1 cellular context compared by ENCODE assay signal in genomic region chr19:1383311-1384084, GRCh38.
TF ChIP-seq lines count a peak whose summit lies in the region.

NDUFS7 (plus strand) TSS chr19:1383907; CDS start chr19:1383927, 20 bp downstream.

TF ChIP-seq in K562, 482 proteins besides CTCF, POLR2A, EP300 and RAD21 (continued from another document and continues in another):
- TF ChIP-seq, protein P1, sequence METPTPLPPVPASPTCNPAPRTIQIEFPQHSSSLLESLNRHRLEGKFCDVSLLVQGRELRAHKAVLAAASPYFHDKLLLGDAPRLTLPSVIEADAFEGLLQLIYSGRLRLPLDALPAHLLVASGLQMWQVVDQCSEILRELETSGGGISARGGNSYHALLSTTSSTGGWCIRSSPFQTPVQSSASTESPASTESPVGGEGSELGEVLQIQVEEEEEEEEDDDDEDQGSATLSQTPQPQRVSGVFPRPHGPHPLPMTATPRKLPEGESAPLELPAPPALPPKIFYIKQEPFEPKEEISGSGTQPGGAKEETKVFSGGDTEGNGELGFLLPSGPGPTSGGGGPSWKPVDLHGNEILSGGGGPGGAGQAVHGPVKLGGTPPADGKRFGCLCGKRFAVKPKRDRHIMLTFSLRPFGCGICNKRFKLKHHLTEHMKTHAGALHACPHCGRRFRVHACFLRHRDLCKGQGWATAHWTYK (CRISPR knock-in tag; IDR thresholded peaks at IDR 0.05): peak; percentile 73; the same call in 1 of the 2 replicates
- TF ChIP-seq TAF15 (IDR thresholded peaks at IDR 0.05; ENCODE audit: low read depth, low read length) (no peak), HOMEZ (CRISPR knock-in tag; IDR thresholded peaks at IDR 0.05) (no peak), RUNX1 (IDR thresholded peaks at IDR 0.05; ENCODE audit: low read depth) (no peak), NR3C1 (CRISPR knock-in tag; IDR thresholded peaks at IDR 0.05) (no peak), HDAC3 (IDR thresholded peaks at IDR 0.05; ENCODE audit: borderline replicate concordance, partially characterized antibody) (peak; percentile 84), ZBTB26 (CRISPR knock-in tag; IDR thresholded peaks at IDR 0.05) (0 out of 2 replicates have a peak, but pooled peaks have one; percentile 37), NFATC3 (IDR thresholded peaks at IDR 0.05) (peak; percentile 71; the same call in 1 of the 2 replicates), ZNF253 (CRISPR knock-in tag; conservative IDR thresholded peaks at IDR 0.05) (no peak), MCM5 (IDR thresholded peaks at IDR 0.05; ENCODE audit: low read depth) (no peak), GTF3C2 (IDR thresholded peaks at IDR 0.05; ENCODE audit: borderline replicate concordance, extremely low read depth, insufficient read length) (peak; percentile 99), SNRNP70 (optimal IDR thresholded peaks at IDR 0.05; ENCODE audit: low read depth, low read length) (no peak), ZZZ3 (IDR thresholded peaks at IDR 0.05) (no peak), EHMT2 (IDR thresholded peaks at IDR 0.05) (no peak), CHD1 (IDR thresholded peaks at IDR 0.05; ENCODE audit: low read length) (no peak), ZNF3 (CRISPR knock-in tag; IDR thresholded peaks at IDR 0.05) (no peak), ZNF444 (CRISPR knock-in tag; IDR thresholded peaks at IDR 0.05) (no peak), MAFK (IDR thresholded peaks at IDR 0.05; ENCODE audit: low read length) (no peak; the same call in 1 of the 2 replicates), HCFC1 (IDR thresholded peaks at IDR 0.05; ENCODE audit: low read depth, low read length) (peak; percentile 93), NCOR1 (IDR thresholded peaks at IDR 0.05) (peak; percentile 77), ZNF311 (CRISPR knock-in tag; IDR thresholded peaks at IDR 0.05) (no peak; the same call in 1 of the 2 replicates), MEIS2 (IDR thresholded peaks at IDR 0.05; ENCODE audit: partially characterized antibody) (peak; percentile 66), USF1 (CRISPR knock-in tag; IDR thresholded peaks at IDR 0.05) (peak; percentile 87), ETV5 (CRISPR knock-in tag; IDR thresholded peaks at IDR 0.05; ENCODE audit: low read depth) (peak; percentile 63), NRF1 (conservative IDR thresholded peaks at IDR 0.05 in 1 of 2, IDR thresholded peaks at IDR 0.05 in 1 of 2) (peak; percentile 94 to 96), CAMTA2 (CRISPR knock-in tag; conservative IDR thresholded peaks at IDR 0.05) (no peak), NCOA2 (IDR thresholded peaks at IDR 0.05; ENCODE audit: partially characterized antibody in 2 of 2) (no peak), ERF (CRISPR knock-in tag; IDR thresholded peaks at IDR 0.05) (peak; percentile 83), RAD51 (IDR thresholded peaks at IDR 0.05; ENCODE audit: borderline replicate concordance, low read depth) (peak; percentile 60), MXI1 (IDR thresholded peaks at IDR 0.05; ENCODE audit: low read depth, low read length) (peak; percentile 78), CHCHD3 (CRISPR knock-in tag; IDR thresholded peaks at IDR 0.05) (peak; percentile 65; the same call in 1 of the 2 replicates), FOXJ2 (tag; IDR thresholded peaks at IDR 0.05) (peak; percentile 91), ZNF586 (CRISPR knock-in tag; conservative IDR thresholded peaks at IDR 0.05) (no peak), KAT8 (IDR thresholded peaks at IDR 0.05; ENCODE audit: low read depth) (no peak), ID3 (CRISPR knock-in tag; IDR thresholded peaks at IDR 0.05) (peak; percentile 22; the same call in 1 of the 2 replicates), ID3 (tag; IDR thresholded peaks at IDR 0.05) (peak; percentile 100), RBM17 (IDR thresholded peaks at IDR 0.05; ENCODE audit: borderline replicate concordance, low read depth, low read length) (no peak), TRIM28 (IDR thresholded peaks at IDR 0.05) (peak; percentile 93), SRSF9 (IDR thresholded peaks at IDR 0.05; ENCODE audit: borderline replicate concordance, low read depth, low read length) (no peak)
- TF ChIP-seq, protein P2, sequence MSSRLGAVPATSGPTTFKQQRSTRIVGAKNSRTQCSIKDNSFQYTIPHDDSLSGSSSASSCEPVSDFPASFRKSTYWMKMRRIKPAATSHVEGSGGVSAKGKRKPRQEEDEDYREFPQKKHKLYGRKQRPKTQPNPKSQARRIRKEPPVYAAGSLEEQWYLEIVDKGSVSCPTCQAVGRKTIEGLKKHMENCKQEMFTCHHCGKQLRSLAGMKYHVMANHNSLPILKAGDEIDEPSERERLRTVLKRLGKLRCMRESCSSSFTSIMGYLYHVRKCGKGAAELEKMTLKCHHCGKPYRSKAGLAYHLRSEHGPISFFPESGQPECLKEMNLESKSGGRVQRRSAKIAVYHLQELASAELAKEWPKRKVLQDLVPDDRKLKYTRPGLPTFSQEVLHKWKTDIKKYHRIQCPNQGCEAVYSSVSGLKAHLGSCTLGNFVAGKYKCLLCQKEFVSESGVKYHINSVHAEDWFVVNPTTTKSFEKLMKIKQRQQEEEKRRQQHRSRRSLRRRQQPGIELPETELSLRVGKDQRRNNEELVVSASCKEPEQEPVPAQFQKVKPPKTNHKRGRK (tag; IDR thresholded peaks at IDR 0.05): no peak
- TF ChIP-seq, protein P3, sequence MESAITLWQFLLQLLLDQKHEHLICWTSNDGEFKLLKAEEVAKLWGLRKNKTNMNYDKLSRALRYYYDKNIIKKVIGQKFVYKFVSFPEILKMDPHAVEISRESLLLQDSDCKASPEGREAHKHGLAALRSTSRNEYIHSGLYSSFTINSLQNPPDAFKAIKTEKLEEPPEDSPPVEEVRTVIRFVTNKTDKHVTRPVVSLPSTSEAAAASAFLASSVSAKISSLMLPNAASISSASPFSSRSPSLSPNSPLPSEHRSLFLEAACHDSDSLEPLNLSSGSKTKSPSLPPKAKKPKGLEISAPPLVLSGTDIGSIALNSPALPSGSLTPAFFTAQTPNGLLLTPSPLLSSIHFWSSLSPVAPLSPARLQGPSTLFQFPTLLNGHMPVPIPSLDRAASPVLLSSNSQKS (CRISPR knock-in tag; IDR thresholded peaks at IDR 0.05): no peak
- TF ChIP-seq, protein P4, sequence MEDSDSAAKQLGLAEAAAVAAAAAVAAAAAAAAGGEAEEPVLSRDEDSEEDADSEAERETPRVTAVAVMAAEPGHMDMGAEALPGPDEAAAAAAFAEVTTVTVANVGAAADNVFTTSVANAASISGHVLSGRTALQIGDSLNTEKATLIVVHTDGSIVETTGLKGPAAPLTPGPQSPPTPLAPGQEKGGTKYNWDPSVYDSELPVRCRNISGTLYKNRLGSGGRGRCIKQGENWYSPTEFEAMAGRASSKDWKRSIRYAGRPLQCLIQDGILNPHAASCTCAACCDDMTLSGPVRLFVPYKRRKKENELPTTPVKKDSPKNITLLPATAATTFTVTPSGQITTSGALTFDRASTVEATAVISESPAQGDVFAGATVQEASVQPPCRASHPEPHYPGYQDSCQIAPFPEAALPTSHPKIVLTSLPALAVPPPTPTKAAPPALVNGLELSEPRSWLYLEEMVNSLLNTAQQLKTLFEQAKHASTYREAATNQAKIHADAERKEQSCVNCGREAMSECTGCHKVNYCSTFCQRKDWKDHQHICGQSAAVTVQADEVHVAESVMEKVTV (CRISPR knock-in tag; IDR thresholded peaks at IDR 0.05): peak; percentile 42; the same call in 1 of the 2 replicates
- TF ChIP-seq, protein P5, sequence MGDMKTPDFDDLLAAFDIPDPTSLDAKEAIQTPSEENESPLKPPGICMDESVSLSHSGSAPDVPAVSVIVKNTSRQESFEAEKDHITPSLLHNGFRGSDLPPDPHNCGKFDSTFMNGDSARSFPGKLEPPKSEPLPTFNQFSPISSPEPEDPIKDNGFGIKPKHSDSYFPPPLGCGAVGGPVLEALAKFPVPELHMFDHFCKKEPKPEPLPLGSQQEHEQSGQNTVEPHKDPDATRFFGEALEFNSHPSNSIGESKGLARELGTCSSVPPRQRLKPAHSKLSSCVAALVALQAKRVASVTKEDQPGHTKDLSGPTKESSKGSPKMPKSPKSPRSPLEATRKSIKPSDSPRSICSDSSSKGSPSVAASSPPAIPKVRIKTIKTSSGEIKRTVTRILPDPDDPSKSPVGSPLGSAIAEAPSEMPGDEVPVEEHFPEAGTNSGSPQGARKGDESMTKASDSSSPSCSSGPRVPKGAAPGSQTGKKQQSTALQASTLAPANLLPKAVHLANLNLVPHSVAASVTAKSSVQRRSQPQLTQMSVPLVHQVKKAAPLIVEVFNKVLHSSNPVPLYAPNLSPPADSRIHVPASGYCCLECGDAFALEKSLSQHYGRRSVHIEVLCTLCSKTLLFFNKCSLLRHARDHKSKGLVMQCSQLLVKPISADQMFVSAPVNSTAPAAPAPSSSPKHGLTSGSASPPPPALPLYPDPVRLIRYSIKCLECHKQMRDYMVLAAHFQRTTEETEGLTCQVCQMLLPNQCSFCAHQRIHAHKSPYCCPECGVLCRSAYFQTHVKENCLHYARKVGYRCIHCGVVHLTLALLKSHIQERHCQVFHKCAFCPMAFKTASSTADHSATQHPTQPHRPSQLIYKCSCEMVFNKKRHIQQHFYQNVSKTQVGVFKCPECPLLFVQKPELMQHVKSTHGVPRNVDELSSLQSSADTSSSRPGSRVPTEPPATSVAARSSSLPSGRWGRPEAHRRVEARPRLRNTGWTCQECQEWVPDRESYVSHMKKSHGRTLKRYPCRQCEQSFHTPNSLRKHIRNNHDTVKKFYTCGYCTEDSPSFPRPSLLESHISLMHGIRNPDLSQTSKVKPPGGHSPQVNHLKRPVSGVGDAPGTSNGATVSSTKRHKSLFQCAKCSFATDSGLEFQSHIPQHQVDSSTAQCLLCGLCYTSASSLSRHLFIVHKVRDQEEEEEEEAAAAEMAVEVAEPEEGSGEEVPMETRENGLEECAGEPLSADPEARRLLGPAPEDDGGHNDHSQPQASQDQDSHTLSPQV (IDR thresholded peaks at IDR 0.05): peak; percentile 97
